Comparison of ENCODE assay signal across 1 cellular context in the genomic region with DNA sequence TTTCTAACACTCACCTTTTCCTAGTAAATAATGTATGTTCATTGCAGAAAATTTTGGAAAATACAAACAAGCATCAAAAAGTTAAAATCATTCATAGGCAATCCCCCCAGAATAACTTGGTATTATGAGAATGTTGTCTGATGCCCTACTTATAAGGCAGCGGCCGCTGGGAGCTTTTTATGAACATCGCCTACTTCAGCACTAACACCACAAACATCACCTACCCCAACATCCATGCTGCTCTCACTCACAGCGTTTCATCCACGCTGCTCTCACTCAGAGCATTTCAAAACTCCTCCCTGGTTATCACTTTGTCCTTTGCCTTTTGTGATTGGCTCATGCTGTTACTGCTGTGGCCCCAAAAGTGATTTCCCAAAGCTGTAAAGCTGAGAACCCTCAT.
TF ChIP-seq lines count a peak whose summit lies in the region.

No MANE protein-coding gene starts in this region.

TF ChIP-seq in endothelial cell of umbilical vein, 7 proteins besides CTCF, POLR2A, EP300 and RAD21:
- TF ChIP-seq FOS (IDR thresholded peaks at IDR 0.05; ENCODE audit: borderline replicate concordance, insufficient read depth, low read length) (no peak), MYC (IDR thresholded peaks at IDR 0.05; ENCODE audit: low read depth, low read length) (no peak), EZH2 (IDR thresholded peaks at IDR 0.05; ENCODE audit: borderline replicate concordance, low read depth, low read length, severe bottlenecking) (no peak), JUN (IDR thresholded peaks at IDR 0.05; ENCODE audit: borderline replicate concordance, insufficient read depth, insufficient read length, low read depth) (no peak), GATA2 (IDR thresholded peaks at IDR 0.05; ENCODE audit: insufficient read depth, insufficient read length, low read depth, low read length) (no peak), POLR2AphosphoS5 (IDR thresholded peaks at IDR 0.05; ENCODE audit: insufficient read depth, low read depth, low read length) (no peak)
- TF ChIP-seq, protein P1, sequence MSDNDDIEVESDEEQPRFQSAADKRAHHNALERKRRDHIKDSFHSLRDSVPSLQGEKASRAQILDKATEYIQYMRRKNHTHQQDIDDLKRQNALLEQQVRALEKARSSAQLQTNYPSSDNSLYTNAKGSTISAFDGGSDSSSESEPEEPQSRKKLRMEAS (IDR thresholded peaks at IDR 0.05; ENCODE audit: insufficient read depth, insufficient read length): no peak
